In the genomic region with DNA sequence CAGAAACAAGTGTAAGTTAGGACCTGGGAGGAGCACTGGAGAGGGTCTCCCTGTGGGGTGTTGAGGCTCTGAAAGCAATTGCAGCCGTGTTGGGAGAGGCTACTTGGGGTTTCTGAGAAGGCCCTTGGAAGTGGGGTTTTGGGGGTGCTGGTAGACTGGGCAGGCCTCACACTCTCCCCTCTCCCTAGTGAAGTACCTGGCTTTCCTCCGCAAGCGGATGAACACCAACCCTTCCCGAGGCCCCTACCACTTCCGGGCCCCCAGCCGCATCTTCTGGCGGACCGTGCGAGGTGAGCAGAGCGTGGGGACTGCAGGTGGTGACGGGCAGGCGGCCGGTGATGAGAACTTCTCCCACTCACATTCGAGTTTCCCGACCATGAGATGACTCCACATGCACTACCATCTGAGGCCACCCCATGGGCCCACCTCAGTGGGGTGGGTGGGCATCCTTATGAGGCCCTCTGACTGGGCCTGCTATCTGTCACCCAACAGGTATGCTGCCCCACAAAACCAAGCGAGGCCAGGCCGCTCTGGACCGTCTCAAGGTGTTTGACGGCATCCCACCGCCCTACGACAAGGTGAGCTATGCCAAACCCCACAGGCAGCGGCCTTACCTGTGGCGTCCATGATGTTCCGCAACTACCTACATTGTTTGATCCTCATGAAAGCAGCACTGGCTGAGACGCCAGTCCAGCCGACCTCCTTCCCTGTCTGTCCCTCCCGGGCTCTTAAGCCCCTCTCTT, we compare ENCODE assay signal across 5 cellular contexts. TPM values are rescaled to one million over a fixed set of nuclear protein-coding genes. Genes with fewer than 3 reads are reported as not detected.
DNase-seq lines count a peak whose midpoint lies in the region; ATAC-seq and TF ChIP-seq lines count a peak whose summit lies in the region.
"Had no signal": no experiment of that assay in that cellular context is flagged by ENCODE, and none has a peak within 500 bp of the region (broad histone marks: within the 10 kb centered on the region; RNA-seq: fewer than 3 reads in every experiment).

No MANE protein-coding gene starts in this region.

- H3K27me3 ChIP-seq in sigmoid colon = no peaks in the 10 kb centered on the region

- 78 to 89% methylated on average over 27 of the region's 27 CpGs for WGBS in sigmoid colon, 2 donors

- TF ChIP-seq EP300 in sigmoid colon (IDR thresholded peaks at IDR 0.05) = no peak

- H3K36me3 ChIP-seq in sigmoid colon = peaks cover 18 to 41% (median 33%) of the 10 kb centered on the region in 4 donors

- no peak for TF ChIP-seq POLR2A in sigmoid colon (IDR thresholded peaks at IDR 0.05)

- DNase-seq in activated CD8-positive, alpha-beta memory T cell treated with anti-CD3 and anti-CD28 coated beads, Interleukin-2, amount 50 U/mL, for 48 hours = peak; percentile 73
- DNase-seq in sigmoid colon (no peak), NCI-H526 treated with DMSO at 0.1 percent for 48 hours (lab: John Stamatoyannopoulos, UW) (no peak)
- DNase-seq: effector CD8-positive, alpha-beta T cell had no signal

- H3K4me1 ChIP-seq in sigmoid colon = peaks cover 0 to 41% (median 31%) of the 10 kb centered on the region in 4 donors

- H3K27ac ChIP-seq in sigmoid colon = peak overlapping the region in 3 of 4 donors; percentile 89 to 94 (median 93)

- no peaks in the 10 kb centered on the region for H3K9me3 ChIP-seq in sigmoid colon

- intact Hi-C loops in sigmoid colon (cut with DNase I) = no loop called here

- no peak for ATAC-seq in GM18498 (IDR thresholded peaks at IDR 0.05; ENCODE audit: unreplicated experiment)

- no peak overlapping the region for H3K4me3 ChIP-seq in sigmoid colon

- TF ChIP-seq CTCF in sigmoid colon (IDR thresholded peaks at IDR 0.05) = no peak

RNA-seq across cellular contexts. Expression of a gene that starts 3.0 kb away (rescaled TPM):
- total RNA-seq in sigmoid colon = 1,000 to 10,000 TPM; 2,552 to 5,599 (median 4,191) TPM
- polyA plus RNA-seq in sigmoid colon = 1,000 to 10,000 TPM; 4,070 to 6,094 (median 4,207) TPM

RNA-seq across cellular contexts. Expression of a gene that starts 5.8 kb away (rescaled TPM):
- total RNA-seq in sigmoid colon = 1,000 to 10,000 TPM; 3,843 to 9,166 (median 6,008) TPM
- polyA plus RNA-seq in sigmoid colon = 1,000 to 10,000 TPM; 4,449 to 8,009 (median 5,043) TPM

RNA-seq across cellular contexts. Expression of a gene that starts 16.4 kb away (rescaled TPM):
- total RNA-seq in sigmoid colon = 10 to 100 TPM in 1 of 4 donors, 1 to 10 TPM in 3; 4.6 to 11.1 (median 6.1) TPM
- polyA plus RNA-seq in sigmoid colon = 10 to 100 TPM in 2 of 3 donors, 1 to 10 TPM in 1; 2.1 to 18.6 (median 14.9) TPM

RNA-seq across cellular contexts. Expression of a gene that starts 22.0 kb away (rescaled TPM):
- total RNA-seq in sigmoid colon = 100 to 1,000 TPM; 164 to 203 (median 178) TPM
- 100 to 1,000 TPM; 222 to 317 (median 243) TPM for polyA plus RNA-seq in sigmoid colon

RNA-seq across cellular contexts. Expression of a gene that starts 37.3 kb away (rescaled TPM):
- total RNA-seq in sigmoid colon = 10 to 100 TPM; 14.5 to 43.8 (median 20.6) TPM
- 10 to 100 TPM; 13.6 to 28.2 (median 21.6) TPM for polyA plus RNA-seq in sigmoid colon
